In genomic region chr1:196639291-196639690, GRCh38 we compare ENCODE assay signal across 2 cellular contexts. TPM values are rescaled to one million over a fixed set of nuclear protein-coding genes. Genes with fewer than 3 reads are reported as not detected.
"Had no signal": no experiment of that assay in that cellular context is flagged by ENCODE, and none has a peak within 500 bp of the region (broad histone marks: within the 10 kb centered on the region; RNA-seq: fewer than 3 reads in every experiment).

No MANE protein-coding gene starts in this region.

RNA-seq across cellular contexts. Expression of gene CFH, which starts 12.6 kb away (rescaled TPM):
- total RNA-seq: endodermal cell had no signal

RNA-seq across cellular contexts. Expression of gene KCNT2, which starts 31.1 kb away (rescaled TPM):
- total RNA-seq: foreskin keratinocyte had no signal
- polyA plus RNA-seq: foreskin keratinocyte had no signal
